In genomic region chr3:77204788-77205187, GRCh38 we compare ENCODE assay signal across 22 cellular contexts.
DNase-seq lines count a peak whose midpoint lies in the region; ATAC-seq and TF ChIP-seq lines count a peak whose summit lies in the region.
"Had no signal": no experiment of that assay in that cellular context is flagged by ENCODE, and none has a peak within 500 bp of the region (broad histone marks: within the 10 kb centered on the region; RNA-seq: fewer than 3 reads in every experiment).

No MANE protein-coding gene starts in this region.

- H3K27me3 ChIP-seq in OCI-LY1 (ENCODE audit: insufficient read depth, low read length) (no peaks in the 10 kb centered on the region), upper lobe of right lung (no peaks in the 10 kb centered on the region)
- H3K27me3 ChIP-seq in naive thymus-derived CD4-positive, alpha-beta T cell (ENCODE audit: control insufficient read depth in 2 of 2, insufficient read depth in 2 of 2, low read length in 2 of 2) = no peaks in the 10 kb centered on the region

- no peaks in the 10 kb centered on the region for H3K9me2 ChIP-seq in OCI-LY1 (ENCODE audit: low read depth, low read length)

- H3K9me3 ChIP-seq in OCI-LY1 (ENCODE audit: low read length) (no peaks in the 10 kb centered on the region), upper lobe of right lung (no peaks in the 10 kb centered on the region)
- H3K9me3 ChIP-seq in naive thymus-derived CD4-positive, alpha-beta T cell (ENCODE audit: control insufficient read depth in 2 of 3, low read length in 3 of 3) = no peaks in the 10 kb centered on the region

- CTCF ChIA-PET in naive thymus-derived CD4-positive, alpha-beta T cell (lab: Charles Lee) = no interaction called here

- H3K9me3 Mint-ChIP-seq in naive thymus-derived CD4-positive, alpha-beta T cell = peaks cover 0 to 11% (median 2%) of the 10 kb centered on the region in 11 donors
- peaks cover 5% of the 10 kb centered on the region for H3K9me3 Mint-ChIP-seq in activated T-helper 1 cell treated with anti-CD3 and anti-CD28 coated beads, Interleukin-12 subunit alpha, Interleukin-12 subunit beta, Interleukin-2, Interleukin-4 antibody, amounts not matched to agents 30 ng/mL and 10 ng/mL and 1 ng/mL, durations not matched to agents 14 hours and 24 hours and 36 hours

- H3K27ac Mint-ChIP-seq in naive thymus-derived CD4-positive, alpha-beta T cell = no peak overlapping the region
- H3K27ac Mint-ChIP-seq in activated T-helper 1 cell treated with anti-CD3 and anti-CD28 coated beads, Interleukin-12 subunit alpha, Interleukin-12 subunit beta, Interleukin-2, Interleukin-4 antibody, amounts not matched to agents 30 ng/mL and 10 ng/mL and 1 ng/mL, durations not matched to agents 14 hours and 24 hours and 36 hours = no peak overlapping the region
- H3K27ac Mint-ChIP-seq: CD4-positive, CD25-positive, alpha-beta regulatory T cell had no signal

- H3K4me3 Mint-ChIP-seq in naive thymus-derived CD4-positive, alpha-beta T cell = no peak overlapping the region
- no peak overlapping the region for H3K4me3 Mint-ChIP-seq in activated T-helper 1 cell treated with anti-CD3 and anti-CD28 coated beads, Interleukin-12 subunit alpha, Interleukin-12 subunit beta, Interleukin-2, Interleukin-4 antibody, amounts not matched to agents 30 ng/mL and 10 ng/mL and 1 ng/mL, durations not matched to agents 14 hours and 24 hours and 36 hours
- H3K4me3 Mint-ChIP-seq: CD4-positive, CD25-positive, alpha-beta regulatory T cell had no signal

- peak overlapping the region; percentile 91 for H3K27ac ChIP-seq in OCI-LY1 (ENCODE audit: low read depth, low read length, poor library complexity, severe bottlenecking)
- no peak overlapping the region for H3K27ac ChIP-seq in upper lobe of right lung
- no peak overlapping the region for H3K27ac ChIP-seq in naive thymus-derived CD4-positive, alpha-beta T cell (ENCODE audit: low read depth, low read length)
- H3K27ac ChIP-seq: RWPE1 had no signal

- POLR2A ChIA-PET in naive thymus-derived CD4-positive, alpha-beta T cell (lab: Charles Lee) = no interaction called here

- H3K27me3 Mint-ChIP-seq in naive thymus-derived CD4-positive, alpha-beta T cell = no peaks in the 10 kb centered on the region
- no peaks in the 10 kb centered on the region for H3K27me3 Mint-ChIP-seq in activated T-helper 1 cell treated with anti-CD3 and anti-CD28 coated beads, Interleukin-12 subunit alpha, Interleukin-12 subunit beta, Interleukin-2, Interleukin-4 antibody, amounts not matched to agents 30 ng/mL and 10 ng/mL and 1 ng/mL, durations not matched to agents 14 hours and 24 hours and 36 hours (ENCODE audit: insufficient read depth)
- H3K27me3 Mint-ChIP-seq: CD4-positive, CD25-positive, alpha-beta regulatory T cell had no signal

- peak overlapping the region; percentile 78 for H3K9ac ChIP-seq in OCI-LY1 (ENCODE audit: low read length)

- H3K4me1 ChIP-seq in OCI-LY1 (ENCODE audit: insufficient read depth, low read length, severe bottlenecking) (peaks cover 69% of the 10 kb centered on the region), upper lobe of right lung (no peaks in the 10 kb centered on the region)
- H3K4me1 ChIP-seq in naive thymus-derived CD4-positive, alpha-beta T cell (ENCODE audit: control insufficient read depth in 2 of 2, insufficient read depth in 2 of 2, low read length in 2 of 2) = no peaks in the 10 kb centered on the region

- TF ChIP-seq CTCF in OCI-LY1 (IDR thresholded peaks at IDR 0.05; ENCODE audit: low read length) = no peak
- no peak for TF ChIP-seq CTCF in upper lobe of right lung (IDR thresholded peaks at IDR 0.05)

- H2AFZ ChIP-seq in OCI-LY1 (ENCODE audit: low read length) = no peak overlapping the region

- no peaks in the 10 kb centered on the region for H3F3A ChIP-seq in OCI-LY1 (ENCODE audit: insufficient read depth, low read length)

- peak overlapping the region; percentile 72 for H3K4me2 ChIP-seq in OCI-LY1 (ENCODE audit: low read length)

- ATAC-seq in upper lobe of right lung (peak; percentile 12), HG02588 (IDR thresholded peaks at IDR 0.05; ENCODE audit: unreplicated experiment) (no peak)
- no peak for ATAC-seq in naive thymus-derived CD4-positive, alpha-beta T cell
- ATAC-seq: Panc1 had no signal

- DNase-seq in NCI-H345 (lab: John Stamatoyannopoulos, UW) (peak; percentile 11), NCI-H345 treated with DMSO at 0.1 percent for 48 hours (lab: John Stamatoyannopoulos, UW; ENCODE audit: unreplicated experiment) (no peak), cerebellar cortex (ENCODE audit: low spot score) (peak; percentile 49), upper lobe of right lung (no peak)
- no peak for DNase-seq in naive thymus-derived CD4-positive, alpha-beta T cell
- no peak for DNase-seq in activated T-helper 1 cell treated with anti-CD3 and anti-CD28 coated beads, Interleukin-12 subunit alpha, Interleukin-12 subunit beta, Interleukin-2, Interleukin-4 antibody, amounts not matched to agents 30 ng/mL and 10 ng/mL and 1 ng/mL, durations not matched to agents 14 hours and 24 hours and 36 hours (ENCODE audit: low spot score)
- DNase-seq: CD4-positive, CD25-positive, alpha-beta regulatory T cell; DMS153; DND-41; Kasumi-1; NCI-H1092 treated with DMSO at 0.1 percent for 48 hours; NCI-H1436; NCI-H1930; NCI-H2107; NCI-H2227 treated with DMSO at 0.1 percent for 48 hours; NCI-H524; SHP77; T-helper 1 cell had no signal

- no peaks in the 10 kb centered on the region for H3K79me2 ChIP-seq in OCI-LY1 (ENCODE audit: insufficient read depth, low read length)

- no peaks in the 10 kb centered on the region for H3K4me1 Mint-ChIP-seq in naive thymus-derived CD4-positive, alpha-beta T cell
- no peaks in the 10 kb centered on the region for H3K4me1 Mint-ChIP-seq in activated T-helper 1 cell treated with anti-CD3 and anti-CD28 coated beads, Interleukin-12 subunit alpha, Interleukin-12 subunit beta, Interleukin-2, Interleukin-4 antibody, amounts not matched to agents 30 ng/mL and 10 ng/mL and 1 ng/mL, durations not matched to agents 14 hours and 24 hours and 36 hours (ENCODE audit: low read depth)
- H3K4me1 Mint-ChIP-seq: CD4-positive, CD25-positive, alpha-beta regulatory T cell had no signal

- peak overlapping the region; percentile 47 for H3K4me3 ChIP-seq in OCI-LY1 (ENCODE audit: low read depth, low read length, poor library complexity, severe bottlenecking)
- H3K4me3 ChIP-seq in upper lobe of right lung = no peak overlapping the region
- H3K4me3 ChIP-seq in naive thymus-derived CD4-positive, alpha-beta T cell (ENCODE audit: low read length) = no peak overlapping the region

- intact Hi-C loops in upper lobe of right lung (cut with DNase I) = no loop called here
- intact Hi-C loops in naive thymus-derived CD4-positive, alpha-beta T cell (cut with micrococcal nuclease) = no loop called here
- intact Hi-C loops in activated T-helper 1 cell treated with anti-CD3 and anti-CD28 coated beads, Interleukin-12 subunit alpha, Interleukin-12 subunit beta, Interleukin-2, Interleukin-4 antibody, amounts not matched to agents 30 ng/mL and 10 ng/mL and 1 ng/mL, durations not matched to agents 14 hours and 24 hours and 36 hours (cut with micrococcal nuclease) = no loop called here

- no peaks in the 10 kb centered on the region for H4K20me1 ChIP-seq in OCI-LY1 (ENCODE audit: insufficient read depth, low read length)

- no peaks in the 10 kb centered on the region for H3K36me3 Mint-ChIP-seq in naive thymus-derived CD4-positive, alpha-beta T cell
- no peaks in the 10 kb centered on the region for H3K36me3 Mint-ChIP-seq in activated T-helper 1 cell treated with anti-CD3 and anti-CD28 coated beads, Interleukin-12 subunit alpha, Interleukin-12 subunit beta, Interleukin-2, Interleukin-4 antibody, amounts not matched to agents 30 ng/mL and 10 ng/mL and 1 ng/mL, durations not matched to agents 14 hours and 24 hours and 36 hours (ENCODE audit: low read depth)
- H3K36me3 Mint-ChIP-seq: CD4-positive, CD25-positive, alpha-beta regulatory T cell had no signal

- H3K36me3 ChIP-seq in OCI-LY1 (ENCODE audit: insufficient read depth, low read length) (no peaks in the 10 kb centered on the region), upper lobe of right lung (no peaks in the 10 kb centered on the region)
- no peaks in the 10 kb centered on the region for H3K36me3 ChIP-seq in naive thymus-derived CD4-positive, alpha-beta T cell (ENCODE audit: control insufficient read depth in 2 of 3, insufficient read depth in 3 of 3, low read length in 3 of 3)

Comparison
In these comparisons a context has a peak if more than half of its experiments do, and no peak if none do; other contexts are left out.
1. DNase-seq: peak in NCI-H345 (single experiment) and cerebellar cortex (single experiment); none in NCI-H345 treated with DMSO at 0.1 percent for 48 hours (single experiment), upper lobe of right lung (single experiment), naive thymus-derived CD4-positive, alpha-beta T cell (0 of 9) and activated T-helper 1 cell treated with anti-CD3 and anti-CD28 coated beads, Interleukin-12 subunit alpha, Interleukin-12 subunit beta, Interleukin-2, Interleukin-4 antibody, amounts not matched to agents 30 ng/mL and 10 ng/mL and 1 ng/mL, durations not matched to agents 14 hours and 24 hours and 36 hours (single experiment).